Comparison of ENCODE assay signal across 11 cellular contexts in the genomic region with DNA sequence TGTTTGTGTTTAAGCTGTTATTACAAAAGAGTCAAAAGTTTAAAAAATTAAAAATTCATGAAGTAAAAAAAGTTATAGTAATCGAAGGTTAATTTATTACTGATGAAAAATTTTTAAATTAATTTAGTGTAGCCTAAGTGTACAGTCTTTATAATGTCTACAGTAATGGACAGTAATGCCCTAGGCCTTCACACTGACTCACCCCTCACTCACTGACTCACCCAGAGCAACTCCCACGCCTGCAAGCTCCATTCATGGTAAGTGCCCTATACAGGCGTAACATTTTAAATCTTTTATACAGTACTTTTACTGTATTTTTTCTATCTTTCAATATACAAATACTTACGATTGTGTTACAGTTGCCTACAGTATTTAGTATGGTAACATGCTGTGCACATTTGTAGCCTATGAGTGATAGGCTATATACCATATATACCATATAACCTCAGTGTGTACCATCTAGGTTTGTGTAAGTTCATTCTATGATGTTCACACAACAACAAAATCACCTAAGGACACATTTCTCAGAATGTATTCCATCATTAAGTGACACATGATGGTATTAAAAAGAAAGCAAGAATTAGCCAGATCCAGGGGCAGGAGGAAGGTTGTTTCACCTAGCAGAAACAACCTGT. TPM values are rescaled to one million over a fixed set of nuclear protein-coding genes. Genes with fewer than 3 reads are reported as not detected.
DNase-seq lines count a peak whose midpoint lies in the region; ATAC-seq and TF ChIP-seq lines count a peak whose summit lies in the region.
"Had no signal": no experiment of that assay in that cellular context is flagged by ENCODE, and none has a peak within 500 bp of the region (broad histone marks: within the 10 kb centered on the region; RNA-seq: fewer than 3 reads in every experiment).

No MANE protein-coding gene starts in this region.

- H3K9me3 Mint-ChIP-seq in stimulated activated memory B cell treated with anti-CD40 and anti-IgM and Interleukin-4, amounts not matched to agents 10 μg/mL and 1 μg/mL and 100 μg/mL, for 72 hours = no peaks in the 10 kb centered on the region
- H3K9me3 Mint-ChIP-seq: activated T-helper 2 cell treated with anti-CD3 and anti-CD28 coated beads, Interferon-gamma antibody, Interleukin-2, Interleukin-4, amounts not matched to agents 10 μg/mL and 5 μg/mL and 100 μg/mL, durations not matched to agents 14 hours and 24 hours and 36 hours; endodermal cell had no signal

- peaks cover 0 to 6% (median 0%) of the 10 kb centered on the region in 4 donors for H3K4me1 ChIP-seq in esophagus muscularis mucosa

- peak; percentile 47 for DNase-seq in AG20443 (ENCODE audit: low spot score)
- peak; percentile 30 for DNase-seq in HS-27A (ENCODE audit: low read depth)
- DNase-seq in astrocyte of the hippocampus (ENCODE audit: low read depth, low spot score) = peak; percentile 72
- DNase-seq in kidney tubule cell (ENCODE audit: low spot score) = peak; percentile 57
- DNase-seq in NCI-H1417 (lab: John Stamatoyannopoulos, UW) = no peak
- DNase-seq in esophagus muscularis mucosa (ENCODE audit: extremely low spot score) = no peak
- DNase-seq: endodermal cell, mesendoderm had no signal

- TF ChIP-seq POLR2A in esophagus muscularis mucosa (IDR thresholded peaks at IDR 0.05; ENCODE audit: low read depth) = no peak

- H3K27ac ChIP-seq in esophagus muscularis mucosa (replicated peaks in 1 of 4) = no peak overlapping the region

- ATAC-seq in HG03095 (IDR thresholded peaks at IDR 0.05; ENCODE audit: unreplicated experiment) = no peak
- no peak for ATAC-seq in stimulated activated memory B cell treated with anti-CD40 and anti-IgM and Interleukin-4, amounts not matched to agents 10 μg/mL and 1 μg/mL and 100 μg/mL, for 72 hours

- TF ChIP-seq EP300 in esophagus muscularis mucosa (IDR thresholded peaks at IDR 0.05) = no peak

- peaks cover 25% of the 10 kb centered on the region for H3K36me3 Mint-ChIP-seq in stimulated activated memory B cell treated with anti-CD40 and anti-IgM and Interleukin-4, amounts not matched to agents 10 μg/mL and 1 μg/mL and 100 μg/mL, for 72 hours

- H3K27me3 Mint-ChIP-seq in stimulated activated memory B cell treated with anti-CD40 and anti-IgM and Interleukin-4, amounts not matched to agents 10 μg/mL and 1 μg/mL and 100 μg/mL, for 72 hours = no peaks in the 10 kb centered on the region

- peaks cover 0 to 11% (median 10%) of the 10 kb centered on the region in 4 donors for H3K36me3 ChIP-seq in esophagus muscularis mucosa

- no peak overlapping the region for H3K4me3 Mint-ChIP-seq in stimulated activated memory B cell treated with anti-CD40 and anti-IgM and Interleukin-4, amounts not matched to agents 10 μg/mL and 1 μg/mL and 100 μg/mL, for 72 hours
- H3K4me3 Mint-ChIP-seq: endodermal cell had no signal

- H3K9me3 ChIP-seq in esophagus muscularis mucosa = no peaks in the 10 kb centered on the region

- no peak for TF ChIP-seq CTCF in esophagus muscularis mucosa (IDR thresholded peaks at IDR 0.05)

- H3K27ac Mint-ChIP-seq in stimulated activated memory B cell treated with anti-CD40 and anti-IgM and Interleukin-4, amounts not matched to agents 10 μg/mL and 1 μg/mL and 100 μg/mL, for 72 hours = no peak overlapping the region
- H3K27ac Mint-ChIP-seq: activated T-helper 2 cell treated with anti-CD3 and anti-CD28 coated beads, Interferon-gamma antibody, Interleukin-2, Interleukin-4, amounts not matched to agents 10 μg/mL and 5 μg/mL and 100 μg/mL, durations not matched to agents 14 hours and 24 hours and 36 hours; endodermal cell had no signal

- H3K4me3 ChIP-seq in esophagus muscularis mucosa = no peak overlapping the region

- intact Hi-C loops in esophagus muscularis mucosa (cut with DNase I) = no loop called here

- no peaks in the 10 kb centered on the region for H3K27me3 ChIP-seq in esophagus muscularis mucosa

- H3K4me1 Mint-ChIP-seq in stimulated activated memory B cell treated with anti-CD40 and anti-IgM and Interleukin-4, amounts not matched to agents 10 μg/mL and 1 μg/mL and 100 μg/mL, for 72 hours = peaks cover 7% of the 10 kb centered on the region
- H3K4me1 Mint-ChIP-seq: endodermal cell had no signal

- 89% methylated on average over 4 of the region's 4 CpGs for WGBS in esophagus muscularis mucosa

RNA-seq across cellular contexts. Expression of a gene that starts 40.1 kb away (rescaled TPM):
- total RNA-seq in esophagus muscularis mucosa = 10 to 100 TPM; 19.4 to 40.6 (median 36.6) TPM

RNA-seq across cellular contexts. Expression of a gene that starts 55.8 kb away (rescaled TPM):
- 10 to 100 TPM; 32.0 to 52.0 (median 43.0) TPM for total RNA-seq in esophagus muscularis mucosa

Comparison
In these comparisons a context has a peak if more than half of its experiments do, and no peak if none do; other contexts are left out.
1. DNase-seq: peak in AG20443 (single experiment), HS-27A (single experiment), astrocyte of the hippocampus (single experiment) and kidney tubule cell (single experiment); none in NCI-H1417 (0 of 3) and esophagus muscularis mucosa (single experiment).